Comparison of ENCODE assay signal across 8 cellular contexts in genomic region chr17:17913695-17914332, GRCh38. TPM values are rescaled to one million over a fixed set of nuclear protein-coding genes. Genes with fewer than 3 reads are reported as not detected.
A peak's percentile ranks its signal among the peaks of the same experiment; 100 is the strongest.
DNase-seq lines count a peak whose midpoint lies in the region; ATAC-seq and TF ChIP-seq lines count a peak whose summit lies in the region.

No MANE protein-coding gene starts in this region.

- CTCF ChIA-PET in HEK293T (lab: Yijun Ruan, JAX), result interaction anchor here (0.7 to 1.5 kb wide), 3 partner anchors 18 to 26 kb away, joined by 3 to 8 read pairs (median 3); no protein-coding TSS in a partner anchor

- POLR2A ChIA-PET in HEK293T (lab: Yijun Ruan, JAX), result interaction anchor here (0.6 to 1.2 kb wide), 4 partner anchors 58 to 233 kb away, joined by 3 to 4 read pairs (median 4); partner anchors contain the start of genes DRC3, SREBF1 and TOM1L2

- DNase-seq in AG20443 (ENCODE audit: low spot score) (peak; percentile 93), HEK293T (ENCODE audit: extremely low spot score) (peak; percentile 81), NCI-H2227 treated with DMSO at 0.1 percent for 48 hours (lab: John Stamatoyannopoulos, UW) (peak; percentile 65), fibroblast of gingiva (ENCODE audit: low read depth) (peak; percentile 65), occipital lobe (lab: John Stamatoyannopoulos, UW) (peak; percentile 33), OCI-M2 (lab: John Stamatoyannopoulos, UW; ENCODE audit: unreplicated experiment) (no peak)
- peak; percentile 62 for DNase-seq in activated CD8-positive, alpha-beta memory T cell treated with anti-CD3 and anti-CD28 coated beads for 24 hours

- ATAC-seq in GM21619 (IDR thresholded peaks at IDR 0.05; ENCODE audit: unreplicated experiment), result no peak

TF ChIP-seq in HEK293T, 16 proteins besides CTCF, POLR2A, EP300 and RAD21:
- peak; percentile 98 for TF ChIP-seq CTBP1 (IDR thresholded peaks at IDR 0.05; ENCODE audit: borderline replicate concordance)
- TF ChIP-seq PKNOX1 (IDR thresholded peaks at IDR 0.05), result peak; percentile 95
- no peak; the same call in 1 of the 2 replicates for TF ChIP-seq LEF1 (IDR thresholded peaks at IDR 0.05; ENCODE audit: borderline replicate concordance)

RNA-seq across cellular contexts. Expression of gene TOM1L2, which starts 58.4 kb away (rescaled TPM):
- total RNA-seq in occipital lobe, result 17.8 TPM

RNA-seq across cellular contexts. Expression of gene DRC3, which starts 58.8 kb away (rescaled TPM):
- total RNA-seq in occipital lobe, result 2.0 TPM
